ENCODE assay signal across 25 cellular contexts in the genomic region with DNA sequence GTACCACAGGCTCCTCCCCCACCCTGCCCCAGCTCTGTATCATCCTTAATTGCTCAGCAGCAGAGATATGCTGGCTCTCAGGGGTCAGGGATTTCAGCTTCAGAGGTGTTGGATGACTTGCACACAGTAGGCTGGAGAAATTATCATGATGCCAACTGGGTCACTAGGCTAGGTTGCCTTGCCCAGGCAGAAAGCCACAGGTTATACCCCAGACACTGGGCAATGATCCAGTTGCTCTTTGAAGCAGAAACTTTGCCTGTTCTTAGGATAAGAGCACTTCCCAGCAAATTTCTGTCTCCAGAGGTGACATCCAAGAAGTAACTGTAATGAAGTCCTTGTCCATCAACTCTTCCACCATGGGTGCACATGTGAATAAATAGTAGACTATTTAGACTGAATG. TPM values are rescaled to one million over a fixed set of nuclear protein-coding genes. Genes with fewer than 3 reads are reported as not detected.
"Had no signal": no experiment of that assay in that cellular context is flagged by ENCODE, and none has a peak within 500 bp of the region (broad histone marks: within the 10 kb centered on the region; RNA-seq: fewer than 3 reads in every experiment).

No MANE protein-coding gene starts in this region.

- ATAC-seq: activated CD8-positive, alpha-beta T cell treated with anti-CD3 and anti-CD28 coated beads, Interleukin-2, amount 10 ng/mL, durations not matched to agents 7 days and 5 days; stimulated activated naive CD8-positive, alpha-beta T cell treated with anti-CD3 and anti-CD28 coated beads, Interleukin-15, Interleukin-2, amounts not matched to agents 100 U/mL and 50 U/mL, for 24 hours had no signal

- H3K4me1 ChIP-seq: left ventricle myocardium inferior, suprapubic skin, vagina had no signal

- DNase-seq: activated CD4-positive, alpha-beta T cell treated with anti-CD3 and anti-CD28 coated beads, Interleukin-2, amount 10 ng/mL, durations not matched to agents 7 days and 5 days; activated CD8-positive, alpha-beta T cell treated with anti-CD3 and anti-CD28 coated beads, Interleukin-2, amount 10 ng/mL, durations not matched to agents 7 days and 5 days; activated naive CD4-positive, alpha-beta T cell treated with Interleukin-2 at 50 U/mL for 16 hours; activated naive CD8-positive, alpha-beta T cell treated with anti-CD3 and anti-CD28 coated beads, Interleukin-2, amount 10 ng/mL, durations not matched to agents 7 days and 5 days; activated T-cell treated with anti-CD3 and anti-CD28 coated beads, Interleukin-2, amount 50 U/mL, for 24 hours; central memory CD4-positive, alpha-beta T cell; dorsolateral prefrontal cortex; endodermal cell; foreskin fibroblast; glutamatergic neuron; hippocampal formation; islet precursor cell; left ventricle myocardium inferior; nephron progenitor cell; occipital lobe; posterior cingulate gyrus; retina; stimulated activated CD4-positive, alpha-beta T cell treated with anti-CD3 and anti-CD28 coated beads, Interleukin-2, amount 100 ng/mL, for 24 hours; stimulated activated naive CD8-positive, alpha-beta T cell treated with anti-CD3 and anti-CD28 coated beads, Interleukin-15, Interleukin-2, amounts not matched to agents 100 U/mL and 50 U/mL, for 24 hours; T-helper 9 cell; trophoblast cell had no signal

- H3K36me3 ChIP-seq: left ventricle myocardium inferior, suprapubic skin, vagina had no signal

- H3K27me3 ChIP-seq: dorsolateral prefrontal cortex, suprapubic skin, vagina had no signal

- H3K4me3 ChIP-seq: dorsolateral prefrontal cortex, left ventricle myocardium inferior, suprapubic skin, vagina had no signal

- H3K9me3 ChIP-seq: left ventricle myocardium inferior, suprapubic skin, vagina had no signal

RNA-seq across cellular contexts. Expression of gene SCML4, which starts 38.3 kb away (rescaled TPM):
- total RNA-seq: endodermal cell, myocyte, skeletal muscle tissue had no signal
